8 cellular contexts compared by ENCODE assay signal in genomic region chr7:127392182-127392565, GRCh38. TPM values are rescaled to one million over a fixed set of nuclear protein-coding genes. Genes with fewer than 3 reads are reported as not detected.
DNase-seq lines count a peak whose midpoint lies in the region; ATAC-seq, FAIRE-seq and TF ChIP-seq lines count a peak whose summit lies in the region.

No MANE protein-coding gene starts in this region.

- no TSS peak for BruUV-seq in K562 (replicated peaks; lab: Mats Ljungman, UMichigan)

- peak overlapping the region; percentile 92 for H3K4me3 ChIP-seq in K562
- H3K4me3 ChIP-seq in iPS-20b (ENCODE audit: low read length) = peak overlapping the region; percentile 92
- H3K4me3 ChIP-seq in smooth muscle cell = peak overlapping the region; percentile 100

- H3K27ac ChIP-seq in K562 (ENCODE audit: extremely low read depth, low read depth, low read length) (peak overlapping the region; percentile 97), iPS-20b (ENCODE audit: low read length) (no peak overlapping the region), smooth muscle cell (ENCODE audit: low read depth) (peak overlapping the region; percentile 93)

- H3K9me1 ChIP-seq in K562 (ENCODE audit: control insufficient read depth, insufficient read depth, low read length) = no peaks in the 10 kb centered on the region

- CTCF ChIA-PET in K562 (lab: Yijun Ruan, JAX; ENCODE audit: low intra/inter-chr PET ratio) = interaction anchor here (0.7 kb wide), 2 partner anchors 45 to 817 kb away, joined by 3 read pairs; no protein-coding TSS in a partner anchor

- DNase-seq in CD1c-positive myeloid dendritic cell (ENCODE audit: extremely low spot score) (peak; percentile 87), GM19238 (ENCODE audit: insufficient read length, low spot score) (peak; percentile 36), K562 (ENCODE audit: extremely low read depth in 1 of 4, low spot score in 3 of 4) (peak; percentile 71 to 86 (median 81)), smooth muscle cell (lab: John Stamatoyannopoulos, UW; ENCODE audit: unreplicated experiment) (peak; percentile 38)

- under 1% methylated on average over 35 of the region's 48 CpGs for WGBS in K562 (ENCODE audit: insufficient coverage, low coverage, missing lambda C conversion rate)
- 1% methylated on average over 48 of the region's 48 CpGs for WGBS in smooth muscle cell (ENCODE audit: low lambda C conversion rate)

- H3K4me1 Mint-ChIP-seq in T-helper 1 cell treated with Interleukin-12 subunit alpha and Interleukin-12 subunit beta and Interleukin-4 antibody, amounts not matched to agents 30 μg/mL and 1 μg/mL, for 36 hours (ENCODE audit: low read depth) = peaks cover 51% of the 10 kb centered on the region

- H2AFZ ChIP-seq in K562 (ENCODE audit: low read depth, low read length) = peak overlapping the region; percentile 84
- H2AFZ ChIP-seq in smooth muscle cell (ENCODE audit: low read depth) = peak overlapping the region; percentile 99

- H3K4me2 ChIP-seq in K562 (ENCODE audit: insufficient read depth, low read length) (peak overlapping the region; percentile 97), smooth muscle cell (peak overlapping the region; percentile 98)

- 0 out of 4 replicates have a peak, but pooled peaks of 1 of the 2 experiments have one; percentile 4 for TF ChIP-seq RAD21 in K562 (CRISPR knock-in tag; conservative IDR thresholded peaks at IDR 0.05 in 1 of 2, IDR thresholded peaks at IDR 0.05 in 1 of 2)

- in situ Hi-C loops in K562 (cut with MboI) = no loop called here

- FAIRE-seq in K562 (lab: Jason Lieb, UNC) = no peak

- no peaks in the 10 kb centered on the region for H3K9me3 Mint-ChIP-seq in T-helper 1 cell treated with Interleukin-12 subunit alpha and Interleukin-12 subunit beta and Interleukin-4 antibody, amounts not matched to agents 30 μg/mL and 1 μg/mL, for 36 hours

- ATAC-seq in HG03575 (IDR thresholded peaks at IDR 0.05; ENCODE audit: extremely low read depth, insufficient number of reproducible peaks, low FRiP score, unreplicated experiment) (peak; percentile 8), K562 (peak; percentile 70), HG03565 (IDR thresholded peaks at IDR 0.05; ENCODE audit: unreplicated experiment) (no peak)

- intact Hi-C loops in K562 (cut with micrococcal nuclease) = loop anchor here (2.0 kb wide), 1 partner anchor 27 kb away; no protein-coding TSS in a partner anchor

- H3K27ac Mint-ChIP-seq in T-helper 1 cell treated with Interleukin-12 subunit alpha and Interleukin-12 subunit beta and Interleukin-4 antibody, amounts not matched to agents 30 μg/mL and 1 μg/mL, for 36 hours = peak overlapping the region; percentile 97

- H3K27me3 Mint-ChIP-seq in T-helper 1 cell treated with Interleukin-12 subunit alpha and Interleukin-12 subunit beta and Interleukin-4 antibody, amounts not matched to agents 30 μg/mL and 1 μg/mL, for 36 hours (ENCODE audit: low read depth) = peaks cover 9% of the 10 kb centered on the region

- TF ChIP-seq EP300 in K562 (IDR thresholded peaks at IDR 0.05; ENCODE audit: low read length) = no peak

- peak overlapping the region; percentile 92 for H3K4me3 Mint-ChIP-seq in T-helper 1 cell treated with Interleukin-12 subunit alpha and Interleukin-12 subunit beta and Interleukin-4 antibody, amounts not matched to agents 30 μg/mL and 1 μg/mL, for 36 hours

- H3K36me3 ChIP-seq in K562 (ENCODE audit: control insufficient read depth, insufficient read depth, low read length) (peaks cover 41% of the 10 kb centered on the region), iPS-20b (ENCODE audit: insufficient read depth, low read depth, low read length) (peaks cover 3% of the 10 kb centered on the region; the same call in 1 of the 2 replicates), smooth muscle cell (ENCODE audit: low read depth) (peaks cover 8% of the 10 kb centered on the region)

- peaks cover 41% of the 10 kb centered on the region for H3K36me3 Mint-ChIP-seq in T-helper 1 cell treated with Interleukin-12 subunit alpha and Interleukin-12 subunit beta and Interleukin-4 antibody, amounts not matched to agents 30 μg/mL and 1 μg/mL, for 36 hours (ENCODE audit: low read depth)

- H3K9ac ChIP-seq in K562 (ENCODE audit: insufficient read depth in 1 of 2, low read depth in 2 of 2, low read length in 2 of 2) (peak overlapping the region; percentile 97 to 99), iPS-20b (ENCODE audit: low read depth, low read length) (peak overlapping the region; percentile 68; the same call in 1 of the 2 replicates), smooth muscle cell (ENCODE audit: low read depth) (peak overlapping the region; percentile 95)

- TF ChIP-seq CTCF in K562 (IDR thresholded peaks at IDR 0.05 in 2 of 3, conservative IDR thresholded peaks at IDR 0.05 in 1 of 3; ENCODE audit: insufficient read depth in 2 of 3, low read depth in 1 of 3, low read length in 3 of 3) = 0 out of 6 replicates have a peak, but pooled peaks of 1 of the 3 experiments have one; percentile 19
- TF ChIP-seq CTCF in smooth muscle cell (IDR thresholded peaks at IDR 0.05; ENCODE audit: borderline replicate concordance, insufficient read depth, poor library complexity, severe bottlenecking) = no peak

- H3K9me3 ChIP-seq in K562 (replicated peaks; ENCODE audit: control insufficient read depth, insufficient read depth, low read depth, low read length) (no peaks in the 10 kb centered on the region), iPS-20b (ENCODE audit: insufficient read depth, low read depth, low read length) (no peaks in the 10 kb centered on the region), smooth muscle cell (replicated peaks; ENCODE audit: low read depth) (no peaks in the 10 kb centered on the region)

- H3K27me3 ChIP-seq in K562 (ENCODE audit: control insufficient read depth in 2 of 2, insufficient read depth in 2 of 2, low read length in 2 of 2) = no peaks in the 10 kb centered on the region
- peaks cover 63% of the 10 kb centered on the region for H3K27me3 ChIP-seq in iPS-20b (ENCODE audit: insufficient read depth, low read length)
- H3K27me3 ChIP-seq in smooth muscle cell (ENCODE audit: low read depth) = no peaks in the 10 kb centered on the region

- peaks cover 58% of the 10 kb centered on the region for H3K79me2 ChIP-seq in K562 (ENCODE audit: control insufficient read depth, insufficient read depth, low read length)
- H3K79me2 ChIP-seq in smooth muscle cell (ENCODE audit: low read depth) = peaks cover 52% of the 10 kb centered on the region

- H4K20me1 ChIP-seq in K562 (replicated peaks; ENCODE audit: control insufficient read depth, insufficient read depth, low read length) (peaks cover 4% of the 10 kb centered on the region; the same call in 1 of the 2 replicates), smooth muscle cell (ENCODE audit: low read depth) (peaks cover 42% of the 10 kb centered on the region)

- POLR2A ChIA-PET in K562 (lab: Yijun Ruan, JAX) = interaction anchor here (0.5 to 2.3 kb wide), 14 partner anchors 9 to 266 kb away, joined by 3 to 22 read pairs (median 4); partner anchors contain the start of gene GCC1

- H3K4me1 ChIP-seq in K562 (replicated peaks in 1 of 2; ENCODE audit: control insufficient read depth in 2 of 2, insufficient read depth in 2 of 2, low read length in 2 of 2) = peaks cover 26 to 31% of the 10 kb centered on the region in 2 experiments
- peaks cover 4% of the 10 kb centered on the region; the same call in 1 of the 2 replicates for H3K4me1 ChIP-seq in iPS-20b (ENCODE audit: insufficient read depth, low read length)
- H3K4me1 ChIP-seq in smooth muscle cell (ENCODE audit: low read depth) = peaks cover 16% of the 10 kb centered on the region

- H3F3A ChIP-seq in smooth muscle cell (ENCODE audit: low read depth) = no peaks in the 10 kb centered on the region

- TF ChIP-seq POLR2A in K562 (conservative IDR thresholded peaks at IDR 0.05) = no peak

TF ChIP-seq in K562, 482 proteins besides CTCF, POLR2A, EP300 and RAD21 (continues in another document):
- TF ChIP-seq USF2 (CRISPR knock-in tag; IDR thresholded peaks at IDR 0.05) = no peak
- TF ChIP-seq USF1 (CRISPR knock-in tag; IDR thresholded peaks at IDR 0.05) = 0 out of 2 replicates have a peak, but pooled peaks have one; percentile 47
- TF ChIP-seq FOXA1 (IDR thresholded peaks at IDR 0.05; ENCODE audit: borderline replicate concordance) = no peak

RNA-seq across cellular contexts. Expression of gene ZNF800, which starts 0.3 kb away (rescaled TPM):
- total RNA-seq in K562 (2011; cell fraction: chromatin; rRNA removed; ENCODE audit: low replicate concordance) = 28.7 and 131 TPM in 2 replicates
- total RNA-seq in K562 (2011; cell fraction: nucleolus; rRNA removed) = 19.2 and 29.9 TPM in 2 replicates
- total RNA-seq in K562 (2011; cell fraction: nucleoplasm; rRNA removed) = 38.3 and 60.6 TPM in 2 replicates
- total RNA-seq in K562 (2014; rRNA removed) = 21.0 and 25.2 TPM in 2 replicates
- 46.1 and 51.1 TPM in 2 replicates for total RNA-seq in K562 (2014; rRNA removed; fragmentation: Illumina TruSeq; extraction: Trizol)
- total RNA-seq in K562 (2015; rRNA removed; fragmentation: Illumina TruSeq; extraction: Trizol) = 54.0 and 58.3 TPM in 2 replicates
- total RNA-seq in K562 (2021) = 48.5 and 50.2 TPM in 2 replicates
- polyA plus RNA-seq in K562 (2011; rRNA removed) = 23.8 and 33.4 TPM in 2 replicates
- polyA plus RNA-seq in K562 (2011; cell fraction: cytosol; rRNA removed) = 12.3 and 14.2 TPM in 2 replicates
- 53.9 and 61.4 TPM in 2 replicates for polyA plus RNA-seq in K562 (2011; cell fraction: nucleus; rRNA removed)
- polyA plus RNA-seq in K562 (2012) = 19.6 and 27.8 TPM in 2 replicates
- 29.0 and 46.7 TPM in 2 replicates for polyA plus RNA-seq in K562 (2014; fragmentation: Illumina TruSeq; extraction: Trizol)
- polyA plus RNA-seq in K562 (2014; fragmentation: Nextera tagmentation; extraction: Ambion mirVana) = 1 to 10 TPM; 7.5 to 9.3 TPM
- polyA plus RNA-seq in K562 (2014; rRNA removed) = 18.9 and 19.3 TPM in 2 replicates
- 61.9 and 63.0 TPM in 2 replicates for polyA minus RNA-seq in K562 (2011; rRNA and poly(A)+ RNA removed)
- 22.8 and 31.1 TPM in 2 replicates for polyA minus RNA-seq in K562 (2011; cell fraction: cytosol; rRNA and poly(A)+ RNA removed)
- polyA minus RNA-seq in K562 (2011; cell fraction: nucleus; rRNA and poly(A)+ RNA removed) = 83.5 and 119 TPM in 2 replicates
- 23.5 and 31.4 TPM in 2 replicates for total RNA-seq in smooth muscle cell
- polyA plus RNA-seq in smooth muscle cell = 12.8 and 13.7 TPM in 2 replicates

Comparison
In these comparisons a context has a peak if more than half of its experiments do, and no peak if none do; other contexts are left out.
1. DNase-seq: peak in every context shown above with its lines; median percentile 87 in CD1c-positive myeloid dendritic cell; 81 in K562; 38 in smooth muscle cell; 36 in GM19238.